Comparison of ENCODE assay signal across 31 cellular contexts in the genomic region with DNA sequence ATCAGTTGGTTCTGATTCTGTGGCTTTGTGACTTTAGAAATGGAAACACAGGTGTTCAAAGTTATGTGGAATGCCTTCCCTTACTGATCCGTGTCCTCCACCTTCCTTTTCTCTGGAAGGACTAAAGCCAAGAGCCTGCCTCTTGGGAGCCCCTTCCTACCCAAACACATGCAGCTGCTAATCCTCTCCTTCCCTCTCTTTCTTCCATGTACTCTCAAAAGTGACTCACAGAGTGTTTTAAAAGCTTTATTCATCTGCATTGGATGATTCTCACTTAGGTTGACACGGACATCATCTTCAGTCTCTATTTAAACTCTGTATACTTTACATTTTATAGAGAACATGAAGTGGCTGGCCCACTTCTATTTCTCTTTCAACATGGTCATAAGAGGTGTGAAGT.
A peak's percentile ranks its signal among the peaks of the same experiment; 100 is the strongest.
DNase-seq lines count a peak whose midpoint lies in the region; ATAC-seq and TF ChIP-seq lines count a peak whose summit lies in the region.
"Had no signal": no experiment of that assay in that cellular context is flagged by ENCODE, and none has a peak within 500 bp of the region (broad histone marks: within the 10 kb centered on the region; RNA-seq: fewer than 3 reads in every experiment).

No MANE protein-coding gene starts in this region.

- no peaks in the 10 kb centered on the region for H3F3A ChIP-seq in GM23338 (replicated peaks; ENCODE audit: low read depth)

- no peak for ATAC-seq in GM23338
- ATAC-seq in GM18861 (IDR thresholded peaks at IDR 0.05; ENCODE audit: unreplicated experiment): no peak
- no peak for ATAC-seq in HG03439 (IDR thresholded peaks at IDR 0.05; ENCODE audit: unreplicated experiment)
- no peak for ATAC-seq in omental fat pad (ENCODE audit: low FRiP score)
- ATAC-seq: activated naive CD8-positive, alpha-beta T cell treated with anti-CD3 and anti-CD28 coated beads, Interleukin-2, amount 50 U/mL, for 24 hours; body of pancreas; heart right ventricle; K562; right cardiac atrium; Right ventricle myocardium inferior; SK-N-SH treated with all-trans-retinoic acid at 6 μM for 48 hours; T-helper 17 cell had no signal

- H3K79me2 ChIP-seq in GM23338 (replicated peaks; ENCODE audit: insufficient read depth) (no peaks in the 10 kb centered on the region), mesendoderm (ENCODE audit: control insufficient read depth, insufficient read depth, low read length) (no peaks in the 10 kb centered on the region)

- no peak overlapping the region for H3K56ac ChIP-seq in mesendoderm (ENCODE audit: low read length)

- DNase-seq in GM23338 (ENCODE audit: low spot score) (no peak), NCI-H510A treated with DMSO at 0.1 percent for 48 hours (lab: John Stamatoyannopoulos, UW) (peak; percentile 77), mesendoderm (peak; percentile 14), AG20443 (ENCODE audit: low spot score) (no peak), omental fat pad (ENCODE audit: low spot score) (no peak)
- DNase-seq: ACHN; activated CD4-positive, alpha-beta memory T cell treated with anti-CD3 and anti-CD28 coated beads for 36 hours; activated CD4-positive, CD25-positive, alpha-beta regulatory T cell treated with anti-CD3 and anti-CD28 coated beads, Interleukin-2, amount 50 U/mL, for 72 hours; activated naive CD4-positive, alpha-beta T cell; activated naive CD8-positive, alpha-beta T cell treated with anti-CD3 and anti-CD28 coated beads, Interleukin-2, amount 50 U/mL, for 24 hours; body of pancreas; cerebellar nuclear complex; foreskin melanocyte; heart right ventricle; kidney; NCI-H2029 treated with DMSO at 0.1 percent for 48 hours; NCI-H526; PC-9; right cardiac atrium; stimulated activated CD4-positive, alpha-beta T cell treated with anti-CD3 and anti-CD28 coated beads, Interleukin-12 subunit alpha, Interleukin-12 subunit beta, amount 100 ng/mL, for 4 hours; stimulated activated CD4-positive, alpha-beta T cell treated with anti-CD3 and anti-CD28 coated beads, Interleukin-4, amount 100 ng/mL, for 1 hour; T-helper 17 cell; transverse colon had no signal

- no peak overlapping the region for H3K23ac ChIP-seq in mesendoderm (ENCODE audit: low read length)

- no peaks in the 10 kb centered on the region for H3K36me3 Mint-ChIP-seq in GM23338 (ENCODE audit: low read depth)
- H3K36me3 Mint-ChIP-seq: activated CD4-positive, alpha-beta memory T cell treated with anti-CD3 and anti-CD28 coated beads for 36 hours had no signal

- H3K18ac ChIP-seq in mesendoderm (ENCODE audit: low read length): no peak overlapping the region

- no peak overlapping the region for H4K8ac ChIP-seq in mesendoderm (ENCODE audit: low read depth, low read length)

- no CpG with 5 or more reads among the region's 2 CpGs for WGBS in mesendoderm (ENCODE audit: extremely low coverage, insufficient coverage, low lambda C conversion rate)

- H3K36me3 ChIP-seq in BLaER1 treated with 17β-estradiol and CSF1 and Interleukin-3, amounts not matched to agents 10 nM and 100 nM: no peaks in the 10 kb centered on the region
- H3K36me3 ChIP-seq in GM23338 (ENCODE audit: insufficient read depth) (no peaks in the 10 kb centered on the region), mesendoderm (ENCODE audit: control insufficient read depth, insufficient read depth, low read length) (no peaks in the 10 kb centered on the region)
- H3K36me3 ChIP-seq: esophagus muscularis mucosa, heart right ventricle, neutrophil, transverse colon had no signal

- H3K4me1 ChIP-seq in BLaER1 treated with 17β-estradiol and CSF1 and Interleukin-3, amounts not matched to agents 10 nM and 100 nM: peaks cover 4 to 44% (median 10%) of the 10 kb centered on the region in 10 experiments; a peak in 16 of 20 replicates
- H3K4me1 ChIP-seq in GM23338 (ENCODE audit: insufficient read depth): no peaks in the 10 kb centered on the region
- H3K4me1 ChIP-seq in mesendoderm (ENCODE audit: control insufficient read depth, low read depth, low read length): peaks cover 2% of the 10 kb centered on the region
- H3K4me1 ChIP-seq: body of pancreas, esophagus muscularis mucosa, transverse colon had no signal

- no peaks in the 10 kb centered on the region for H3K27me3 Mint-ChIP-seq in GM23338 (ENCODE audit: insufficient read depth, low read depth, poor library complexity)
- H3K27me3 Mint-ChIP-seq: activated CD4-positive, alpha-beta memory T cell treated with anti-CD3 and anti-CD28 coated beads for 36 hours; activated naive CD8-positive, alpha-beta T cell treated with anti-CD3 and anti-CD28 coated beads, Interleukin-2, amount 50 U/mL, for 24 hours; T-helper 17 cell had no signal

- H3K9ac ChIP-seq in BLaER1 treated with 17β-estradiol and CSF1 and Interleukin-3, amounts not matched to agents 10 nM and 100 nM: no peak overlapping the region
- H3K9ac ChIP-seq in mesendoderm (ENCODE audit: low read length): no peak overlapping the region

- H3K4me3 ChIP-seq in BLaER1 treated with 17β-estradiol and CSF1 and Interleukin-3, amounts not matched to agents 10 nM and 100 nM: no peak overlapping the region
- H3K4me3 ChIP-seq in GM23338: no peak overlapping the region
- H3K4me3 ChIP-seq in mesendoderm (ENCODE audit: low read length): no peak overlapping the region
- H3K4me3 ChIP-seq: body of pancreas, esophagus muscularis mucosa, heart right ventricle, K562, PC-9, transverse colon had no signal

- peaks cover 4% of the 10 kb centered on the region; the same call in 2 of the 3 replicates for H3K4me1 Mint-ChIP-seq in GM23338
- H3K4me1 Mint-ChIP-seq: activated naive CD8-positive, alpha-beta T cell treated with anti-CD3 and anti-CD28 coated beads, Interleukin-2, amount 50 U/mL, for 24 hours; T-helper 17 cell had no signal

- 0 out of 2 replicates have a peak overlapping the region, but pooled peaks have one; percentile 14 for H2AFZ ChIP-seq in GM23338
- H2AFZ ChIP-seq: PC-9 had no signal

- peak overlapping the region in 9 of 11 experiments; percentile 5 to 82 (median 35); a peak in 15 of 22 replicates for H3K4me2 ChIP-seq in BLaER1 treated with 17β-estradiol and CSF1 and Interleukin-3, amounts not matched to agents 10 nM and 100 nM
- H3K4me2 ChIP-seq in GM23338 (no peak overlapping the region), mesendoderm (ENCODE audit: low read length) (no peak overlapping the region)
- H3K4me2 ChIP-seq: PC-9 had no signal

- H3K27ac Mint-ChIP-seq in GM23338: no peak overlapping the region
- H3K27ac Mint-ChIP-seq: activated CD4-positive, alpha-beta memory T cell treated with anti-CD3 and anti-CD28 coated beads for 36 hours; activated naive CD8-positive, alpha-beta T cell treated with anti-CD3 and anti-CD28 coated beads, Interleukin-2, amount 50 U/mL, for 24 hours; T-helper 17 cell had no signal

- H3K27me3 ChIP-seq in BLaER1 treated with 17β-estradiol and CSF1 and Interleukin-3, amounts not matched to agents 10 nM and 100 nM: no peaks in the 10 kb centered on the region
- H3K27me3 ChIP-seq in GM23338 (ENCODE audit: insufficient read depth) (no peaks in the 10 kb centered on the region), mesendoderm (ENCODE audit: insufficient read depth, low read length, poor library complexity) (no peaks in the 10 kb centered on the region)
- H3K27me3 ChIP-seq: body of pancreas, esophagus muscularis mucosa, heart right ventricle, neutrophil, transverse colon had no signal

- H4K5ac ChIP-seq in mesendoderm (ENCODE audit: low read length): no peak overlapping the region

- H2BK5ac ChIP-seq in mesendoderm (ENCODE audit: low read length): no peak overlapping the region

- H3K4ac ChIP-seq in mesendoderm (ENCODE audit: low read depth, low read length): no peak overlapping the region

- H3K27ac ChIP-seq in BLaER1 treated with 17β-estradiol and CSF1 and Interleukin-3, amounts not matched to agents 10 nM and 100 nM: peak overlapping the region in 5 of 11 experiments; percentile 21 to 66 (median 59); a peak in 9 of 22 replicates
- no peak overlapping the region for H3K27ac ChIP-seq in GM23338 (ENCODE audit: low read depth)
- H3K27ac ChIP-seq in mesendoderm (ENCODE audit: low read depth, low read length): no peak overlapping the region
- H3K27ac ChIP-seq: body of pancreas, esophagus muscularis mucosa, heart right ventricle, neutrophil, PC-9, transverse colon had no signal

- H2AK5ac ChIP-seq in mesendoderm (ENCODE audit: low read length): no peak overlapping the region

- peaks cover 5% of the 10 kb centered on the region for H3K9me2 ChIP-seq in GM23338 (ENCODE audit: insufficient read depth)

- no peaks in the 10 kb centered on the region for H4K20me1 ChIP-seq in BLaER1 treated with 17β-estradiol and CSF1 and Interleukin-3, amounts not matched to agents 10 nM and 100 nM
- H4K20me1 ChIP-seq in GM23338 (replicated peaks; ENCODE audit: insufficient read depth): no peaks in the 10 kb centered on the region

- H3K4me3 Mint-ChIP-seq in GM23338: no peak overlapping the region
- H3K4me3 Mint-ChIP-seq: activated CD4-positive, alpha-beta memory T cell treated with anti-CD3 and anti-CD28 coated beads for 36 hours; activated naive CD8-positive, alpha-beta T cell treated with anti-CD3 and anti-CD28 coated beads, Interleukin-2, amount 50 U/mL, for 24 hours; T-helper 17 cell had no signal

- H3K9me3 Mint-ChIP-seq in GM23338: no peaks in the 10 kb centered on the region; the same call in 2 of the 3 replicates
- H3K9me3 Mint-ChIP-seq: activated naive CD8-positive, alpha-beta T cell treated with anti-CD3 and anti-CD28 coated beads, Interleukin-2, amount 50 U/mL, for 24 hours had no signal

- no peaks in the 10 kb centered on the region for H3K9me3 ChIP-seq in BLaER1 treated with 17β-estradiol and CSF1 and Interleukin-3, amounts not matched to agents 10 nM and 100 nM (replicated peaks in 1 of 11)
- H3K9me3 ChIP-seq: body of pancreas, esophagus muscularis mucosa, heart right ventricle, neutrophil, transverse colon had no signal

- H3K79me1 ChIP-seq in mesendoderm (ENCODE audit: low read length): no peaks in the 10 kb centered on the region

- TF ChIP-seq CTCF in GM23338 (conservative IDR thresholded peaks at IDR 0.05; ENCODE audit: low read depth in 2 of 2) (no peak), omental fat pad (IDR thresholded peaks at IDR 0.05) (no peak)

- no peak overlapping the region for H2BK120ac ChIP-seq in mesendoderm (ENCODE audit: low read depth, low read length)

- no peak overlapping the region for H2BK15ac ChIP-seq in mesendoderm (replicated peaks; ENCODE audit: low read depth)

TF ChIP-seq in GM23338, 12 proteins besides CTCF, POLR2A, EP300 and RAD21 (continues in another document):
- TF ChIP-seq JUNB (IDR thresholded peaks at IDR 0.05; ENCODE audit: unreplicated experiment): no peak
- TF ChIP-seq EZH2phosphoT487 (IDR thresholded peaks at IDR 0.05; ENCODE audit: unreplicated experiment): no peak
- no peak for TF ChIP-seq POLR2AphosphoS5 (IDR thresholded peaks at IDR 0.05; ENCODE audit: low read depth)
- no peak for TF ChIP-seq NANOG (IDR thresholded peaks at IDR 0.05; ENCODE audit: borderline replicate concordance)
- TF ChIP-seq ZNF331 (CRISPR knock-in tag; IDR thresholded peaks at IDR 0.05; ENCODE audit: low read depth): no peak

Comparison
In these comparisons a context has a peak if more than half of its experiments do, and no peak if none do; other contexts are left out.
1. H3K4me2 ChIP-seq: peak in BLaER1 treated with 17β-estradiol and CSF1 and Interleukin-3, amounts not matched to agents 10 nM and 100 nM (9 of 11); none in GM23338 (single experiment) and mesendoderm (single experiment).
2. DNase-seq: peak in NCI-H510A treated with DMSO at 0.1 percent for 48 hours (single experiment) and mesendoderm (single experiment); none in GM23338 (single experiment), AG20443 (single experiment) and omental fat pad (single experiment).